ENCODE assay signal across 31 cellular contexts in the genomic region with DNA sequence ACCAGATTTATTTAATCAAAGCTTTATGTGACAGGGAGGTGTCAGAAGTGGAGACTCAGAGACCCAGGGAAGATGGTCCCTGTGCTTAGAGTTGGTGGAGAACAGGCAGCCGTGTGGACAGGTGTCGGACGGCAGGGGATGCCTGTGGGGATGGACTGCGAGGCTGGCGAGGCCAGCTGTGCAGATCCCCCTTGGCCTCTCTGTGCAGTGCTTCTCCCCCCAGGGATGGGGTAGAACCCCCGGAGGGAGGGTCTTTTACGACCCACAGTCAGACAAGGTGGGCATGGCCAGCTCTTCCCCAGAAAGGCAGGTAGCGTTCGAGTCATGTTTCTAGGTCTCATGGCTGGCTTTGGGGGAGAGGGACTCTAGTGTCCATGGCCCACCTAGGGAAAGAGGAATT. TPM values are rescaled to one million over a fixed set of nuclear protein-coding genes. Genes with fewer than 3 reads are reported as not detected.
"Had no signal": no experiment of that assay in that cellular context is flagged by ENCODE, and none has a peak within 500 bp of the region (broad histone marks: within the 10 kb centered on the region; RNA-seq: fewer than 3 reads in every experiment).

No MANE protein-coding gene starts in this region.

- FAIRE-seq: small intestine, urothelium cell line had no signal

- ATAC-seq: activated CD4-positive, alpha-beta T cell treated with anti-CD3 and anti-CD28 coated beads for 36 hours; activated CD8-positive, alpha-beta T cell treated with anti-CD3 and anti-CD28 coated beads, Interleukin-2, amount 10 ng/mL, durations not matched to agents 7 days and 5 days; body of pancreas; effector memory CD8-positive, alpha-beta T cell; gastrocnemius medialis; left lung; naive thymus-derived CD4-positive, alpha-beta T cell; sciatic nerve had no signal

- H3K9me3 ChIP-seq: body of pancreas, gastrocnemius medialis, left lung, tibial nerve had no signal

- DNase-seq: activated CD4-positive, alpha-beta T cell treated with anti-CD3 and anti-CD28 coated beads for 36 hours; activated CD4-positive, CD25-positive, alpha-beta regulatory T cell; activated CD8-positive, alpha-beta T cell treated with anti-CD3 and anti-CD28 coated beads, Interleukin-2, amount 10 ng/mL, durations not matched to agents 7 days and 5 days; activated effector memory CD4-positive, alpha-beta T cell treated with Interleukin-2 at 50 U/mL for 16 hours; activated naive CD4-positive, alpha-beta T cell treated with Interleukin-2 at 50 U/mL for 16 hours; activated T-cell treated with anti-CD3 and anti-CD28 coated beads for 4 hours; anterior cingulate cortex; body of pancreas; cerebellar nuclear complex; cortex of kidney; effector memory CD8-positive, alpha-beta T cell; erythroblast; gastrocnemius medialis; head of caudate nucleus; hypothalamus; immature natural killer cell; kidney glomerular epithelial cell; midbrain; naive thymus-derived CD4-positive, alpha-beta T cell; small intestine; stimulated activated CD4-positive, alpha-beta T cell treated with anti-CD3 and anti-CD28 coated beads, Interleukin-1b, Interleukin-23, amount 100 ng/mL, for 48 hours; stimulated activated naive CD4-positive, alpha-beta T cell; T-helper 1 cell had no signal

- H3K36me3 ChIP-seq: gastrocnemius medialis, left lung, tibial nerve had no signal

- H3K27ac ChIP-seq: body of pancreas, gastrocnemius medialis, left lung, tibial nerve had no signal

- H3K27me3 ChIP-seq: gastrocnemius medialis, tibial nerve had no signal

- H3K4me3 ChIP-seq: body of pancreas, gastrocnemius medialis, left lung, tibial nerve had no signal

RNA-seq across cellular contexts. Expression of gene MYMK, which starts 41.1 kb away (rescaled TPM):
- total RNA-seq: activated CD4-positive, alpha-beta T cell treated with anti-CD3 and anti-CD28 coated beads for 36 hours; activated CD8-positive, alpha-beta T cell treated with anti-CD3 and anti-CD28 coated beads, Interleukin-2, amount 10 ng/mL, durations not matched to agents 7 days and 5 days; body of pancreas; gastrocnemius medialis; left lung; naive thymus-derived CD4-positive, alpha-beta T cell; neural crest cell; omental fat pad; sciatic nerve; temporal lobe had no signal
- polyA plus RNA-seq: adipose tissue; immature natural killer cell; naive thymus-derived CD4-positive, alpha-beta T cell; small intestine had no signal

RNA-seq across cellular contexts. Expression of gene ADAMTSL2, which starts 50.9 kb away (rescaled TPM):
- total RNA-seq: activated CD8-positive, alpha-beta T cell treated with anti-CD3 and anti-CD28 coated beads, Interleukin-2, amount 10 ng/mL, durations not matched to agents 7 days and 5 days had no signal
- polyA plus RNA-seq: immature natural killer cell had no signal
